In genomic region chr4:48375651-48376291, GRCh38 we compare ENCODE assay signal across 10 cellular contexts. TPM values are rescaled to one million over a fixed set of nuclear protein-coding genes. Genes with fewer than 3 reads are reported as not detected.
A peak's percentile ranks its signal among the peaks of the same experiment; 100 is the strongest.
DNase-seq lines count a peak whose midpoint lies in the region; ATAC-seq and TF ChIP-seq lines count a peak whose summit lies in the region.
"Had no signal": no experiment of that assay in that cellular context is flagged by ENCODE, and none has a peak within 500 bp of the region (broad histone marks: within the 10 kb centered on the region; RNA-seq: fewer than 3 reads in every experiment).

No MANE protein-coding gene starts in this region.

- no peak overlapping the region for H3K4me3 ChIP-seq in SJCRH30
- H3K4me3 ChIP-seq in sigmoid colon, result no peak overlapping the region

- no peaks in the 10 kb centered on the region for H3K27me3 ChIP-seq in SJCRH30
- no peaks in the 10 kb centered on the region for H3K27me3 ChIP-seq in sigmoid colon

- WGBS in sigmoid colon, 2 donors, result 16 to 63% methylated on average over 6 of the region's 6 CpGs

- H3K9me3 ChIP-seq in SJCRH30 (replicated peaks), result no peaks in the 10 kb centered on the region
- no peaks in the 10 kb centered on the region for H3K9me3 ChIP-seq in sigmoid colon

- no peaks in the 10 kb centered on the region for H3K27me3 Mint-ChIP-seq in activated T-cell treated with anti-CD3 and anti-CD28 coated beads, Interleukin-2, amount 50 U/mL, for 24 hours
- H3K27me3 Mint-ChIP-seq: naive B cell had no signal

- ATAC-seq in GM19395 (IDR thresholded peaks at IDR 0.05; ENCODE audit: unreplicated experiment), result no peak

- H3K4me3 Mint-ChIP-seq in activated T-cell treated with anti-CD3 and anti-CD28 coated beads, Interleukin-2, amount 50 U/mL, for 24 hours, result no peak overlapping the region

- H3K9me3 Mint-ChIP-seq in activated T-cell treated with anti-CD3 and anti-CD28 coated beads, Interleukin-2, amount 50 U/mL, for 24 hours, result no peaks in the 10 kb centered on the region
- H3K9me3 Mint-ChIP-seq: naive B cell had no signal

- peaks cover 15% of the 10 kb centered on the region for H3K4me1 ChIP-seq in SJCRH30
- peaks cover 0 to 29% (median 4%) of the 10 kb centered on the region in 4 donors for H3K4me1 ChIP-seq in sigmoid colon

- peak overlapping the region; percentile 19 for H3K27ac Mint-ChIP-seq in activated T-cell treated with anti-CD3 and anti-CD28 coated beads, Interleukin-2, amount 50 U/mL, for 24 hours

- DNase-seq in activated T-cell treated with anti-CD3 and anti-CD28 coated beads, Interleukin-2, amount 50 U/mL, for 24 hours, result no peak
- DNase-seq in activated T-cell treated with anti-CD3 and anti-CD28 coated beads, Interleukin-2, amount 50 U/mL, for 1 hour, result no peak
- DNase-seq in SJCRH30 (peak; percentile 43 to 59), glomerular visceral epithelial cell (ENCODE audit: extremely low spot score) (peak; percentile 50), ureter (ENCODE audit: low spot score) (peak; percentile 43), activated T-cell treated with anti-CD3 and anti-CD28 coated beads for 4 hours (no peak), sigmoid colon (no peak)
- DNase-seq: naive B cell, NCI-H524 treated with DMSO at 0.1 percent for 48 hours had no signal

- TF ChIP-seq EP300 in sigmoid colon (IDR thresholded peaks at IDR 0.05), result no peak

- TF ChIP-seq CTCF in sigmoid colon (IDR thresholded peaks at IDR 0.05), result no peak

- H3K27ac ChIP-seq in SJCRH30, result no peak overlapping the region
- H3K27ac ChIP-seq in sigmoid colon, result no peak overlapping the region

- H3K36me3 Mint-ChIP-seq in activated T-cell treated with anti-CD3 and anti-CD28 coated beads, Interleukin-2, amount 50 U/mL, for 24 hours (ENCODE audit: low read depth), result peaks cover 59% of the 10 kb centered on the region

- peaks cover 13% of the 10 kb centered on the region for H3K4me1 Mint-ChIP-seq in activated T-cell treated with anti-CD3 and anti-CD28 coated beads, Interleukin-2, amount 50 U/mL, for 24 hours (ENCODE audit: low read depth)

- H3K36me3 ChIP-seq in SJCRH30 (peaks cover 30% of the 10 kb centered on the region), sigmoid colon (peaks cover 0 to 5% (median 0%) of the 10 kb centered on the region in 4 donors)

- intact Hi-C loops in sigmoid colon (cut with DNase I), result no loop called here

- TF ChIP-seq POLR2A in sigmoid colon (IDR thresholded peaks at IDR 0.05), result no peak

RNA-seq across cellular contexts. Expression of gene SLAIN2, which starts 34.4 kb away (rescaled TPM):
- 141 and 145 TPM in 2 replicates for total RNA-seq in SJCRH30 (2014; rRNA removed; shearing (Covaris generic))
- total RNA-seq in ureter (92.0 TPM), sigmoid colon (100 to 1,000 TPM in 3 of 4 donors, 10 to 100 TPM in 1; 95.9 to 167 (median 112) TPM)
- 10 to 100 TPM; 25.6 to 48.0 (median 33.5) TPM for polyA plus RNA-seq in sigmoid colon

Comparison
In these comparisons a context has a peak if more than half of its experiments do, and no peak if none do; other contexts are left out.
1. DNase-seq: peak in SJCRH30 (2 of 2), glomerular visceral epithelial cell (single experiment) and ureter (single experiment); none in activated T-cell treated with anti-CD3 and anti-CD28 coated beads, Interleukin-2, amount 50 U/mL, for 24 hours (single experiment), activated T-cell treated with anti-CD3 and anti-CD28 coated beads, Interleukin-2, amount 50 U/mL, for 1 hour (single experiment), activated T-cell treated with anti-CD3 and anti-CD28 coated beads for 4 hours (single experiment) and sigmoid colon (single experiment).